Comparison of ENCODE assay signal across 18 cellular contexts in the genomic region with DNA sequence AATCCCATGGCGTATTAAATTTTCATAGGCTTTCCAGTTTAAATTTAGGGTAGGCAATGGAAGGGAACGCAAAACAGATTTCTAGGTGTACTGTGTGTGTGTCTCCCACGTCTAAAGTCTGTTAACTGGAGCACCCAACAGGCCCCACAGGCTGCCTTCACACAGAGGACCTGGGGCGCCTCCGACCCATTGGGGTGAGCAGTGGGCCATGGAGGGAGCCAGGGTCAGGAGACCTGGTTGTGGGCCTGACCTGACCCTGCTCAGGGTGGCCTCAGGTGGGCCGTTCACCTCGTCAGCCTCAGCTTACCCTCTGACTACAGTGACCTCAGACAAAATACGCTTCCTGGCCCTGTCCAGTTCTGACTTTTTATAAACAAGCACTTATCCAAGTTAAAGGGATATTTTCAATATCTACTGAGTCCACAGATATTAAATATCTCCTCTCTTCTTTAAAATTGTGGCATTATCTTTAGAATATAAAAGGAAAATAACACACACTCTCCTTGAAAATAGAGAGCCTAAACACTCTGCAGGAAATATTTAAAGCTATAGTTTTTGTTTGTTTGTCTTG.
DNase-seq lines count a peak whose midpoint lies in the region; ATAC-seq and TF ChIP-seq lines count a peak whose summit lies in the region.
"Had no signal": no experiment of that assay in that cellular context is flagged by ENCODE, and none has a peak within 500 bp of the region (broad histone marks: within the 10 kb centered on the region; RNA-seq: fewer than 3 reads in every experiment).

No MANE protein-coding gene starts in this region.

- no peak for DNase-seq in esophagus muscularis mucosa (ENCODE audit: extremely low spot score)
- DNase-seq in trophoblast cell = no peak
- no peak for DNase-seq in type B pancreatic cell (ENCODE audit: extremely low spot score, unreplicated experiment)
- no peak for DNase-seq in NCI-H1048 (lab: John Stamatoyannopoulos, UW)
- no peak for DNase-seq in stimulated activated CD4-positive, alpha-beta T cell treated with anti-CD3 and anti-CD28 coated beads, Interleukin-12 subunit alpha, Interleukin-12 subunit beta, amount 100 ng/mL, for 4 hours
- no peak for DNase-seq in activated T-cell treated with anti-CD3 and anti-CD28 coated beads, Interleukin-2, amount 50 U/mL, for 4 hours
- DNase-seq: activated naive CD8-positive, alpha-beta T cell treated with anti-CD3 and anti-CD28 coated beads, Interleukin-2, amount 10 ng/mL, durations not matched to agents 7 days and 5 days; DMS79 treated with DMSO at 0.1 percent for 48 hours; GOT3; NCI-H1417 treated with DMSO at 0.1 percent for 48 hours; NCI-H2171; NCI-H526; SW 1271 had no signal

- H2AK5ac ChIP-seq in trophoblast cell (ENCODE audit: low read length) = no peak overlapping the region

- TF ChIP-seq EP300 in esophagus muscularis mucosa (IDR thresholded peaks at IDR 0.05) = no peak

- no peak overlapping the region for H4K91ac ChIP-seq in trophoblast cell (ENCODE audit: low read depth, low read length)

- H3K4ac ChIP-seq in trophoblast cell (ENCODE audit: low read depth, low read length) = no peak overlapping the region

- WGBS in esophagus muscularis mucosa = 90% methylated on average over 6 of the region's 8 CpGs
- no CpG with 5 or more reads among the region's 8 CpGs for WGBS in trophoblast cell (ENCODE audit: extremely low coverage, insufficient coverage, insufficient read length)

- peaks cover 28% of the 10 kb centered on the region for H3K36me3 Mint-ChIP-seq in type B pancreatic cell
- H3K36me3 Mint-ChIP-seq in activated T-cell treated with anti-CD3 and anti-CD28 coated beads, Interleukin-2, amount 50 U/mL, for 4 hours (ENCODE audit: insufficient read depth) = no peaks in the 10 kb centered on the region
- H3K36me3 Mint-ChIP-seq: activated naive CD8-positive, alpha-beta T cell treated with anti-CD3 and anti-CD28 coated beads, Interleukin-2, amount 10 ng/mL, durations not matched to agents 7 days and 5 days; natural killer cell treated with Interleukin-12 subunit alpha and Interleukin-12 subunit beta and Interleukin-15 and Interleukin-18, amount 100 ng/mL, for 72 hours had no signal

- H3K36me3 ChIP-seq in esophagus muscularis mucosa = peaks cover 42 to 84% (median 61%) of the 10 kb centered on the region in 4 donors
- H3K36me3 ChIP-seq in trophoblast cell (ENCODE audit: control insufficient read depth in 1 of 2, insufficient read depth in 2 of 2, low read length in 2 of 2) = peaks cover 37 to 43% of the 10 kb centered on the region in 2 experiments
- H3K36me3 ChIP-seq: cardiac muscle cell had no signal

- H3K27me3 ChIP-seq in esophagus muscularis mucosa (no peaks in the 10 kb centered on the region), trophoblast cell (ENCODE audit: insufficient read depth, low read length) (no peaks in the 10 kb centered on the region)
- H3K27me3 ChIP-seq: cardiac muscle cell, gastrocnemius medialis had no signal

- no peak overlapping the region for H3K23ac ChIP-seq in trophoblast cell (ENCODE audit: low read length)

- TF ChIP-seq POLR2A in esophagus muscularis mucosa (IDR thresholded peaks at IDR 0.05; ENCODE audit: low read depth) = no peak

- ATAC-seq in activated T-cell treated with anti-CD3 and anti-CD28 coated beads, Interleukin-2, amount 50 U/mL, for 4 hours = no peak
- ATAC-seq: natural killer cell treated with Interleukin-12 subunit alpha and Interleukin-12 subunit beta and Interleukin-15 and Interleukin-18, amount 100 ng/mL, for 72 hours had no signal

- no peak overlapping the region for H2BK120ac ChIP-seq in trophoblast cell (ENCODE audit: insufficient read depth, low read length, poor library complexity)

- H3K9ac ChIP-seq in trophoblast cell (ENCODE audit: low read length) = no peak overlapping the region

- peak overlapping the region; percentile 99 for H3K27ac ChIP-seq in VCaP
- peak overlapping the region; percentile 23 to 62 (median 40) for H3K27ac ChIP-seq in esophagus muscularis mucosa (replicated peaks in 1 of 4)
- no peak overlapping the region for H3K27ac ChIP-seq in trophoblast cell (ENCODE audit: low read depth, low read length)
- H3K27ac ChIP-seq: cardiac muscle cell had no signal

- no peak overlapping the region for H2AFZ ChIP-seq in trophoblast cell (ENCODE audit: insufficient read depth, low read length, poor library complexity)

- H3K9me3 ChIP-seq in esophagus muscularis mucosa (no peaks in the 10 kb centered on the region), trophoblast cell (ENCODE audit: insufficient read depth, low read depth, low read length) (peaks cover 1% of the 10 kb centered on the region)
- H3K9me3 ChIP-seq: gastrocnemius medialis had no signal

- peaks cover 36% of the 10 kb centered on the region for H3K4me1 Mint-ChIP-seq in type B pancreatic cell (ENCODE audit: unreplicated experiment)
- no peaks in the 10 kb centered on the region for H3K4me1 Mint-ChIP-seq in activated T-cell treated with anti-CD3 and anti-CD28 coated beads, Interleukin-2, amount 50 U/mL, for 4 hours (ENCODE audit: low read depth)
- H3K4me1 Mint-ChIP-seq: activated naive CD8-positive, alpha-beta T cell treated with anti-CD3 and anti-CD28 coated beads, Interleukin-2, amount 10 ng/mL, durations not matched to agents 7 days and 5 days had no signal

- no peaks in the 10 kb centered on the region for H3K79me2 ChIP-seq in trophoblast cell (ENCODE audit: control insufficient read depth, insufficient read depth, low read length, poor library complexity)

- no peak for TF ChIP-seq CTCF in VCaP (conservative IDR thresholded peaks at IDR 0.05)
- no peak for TF ChIP-seq CTCF in esophagus muscularis mucosa (IDR thresholded peaks at IDR 0.05)
- TF ChIP-seq CTCF in type B pancreatic cell (conservative IDR thresholded peaks at IDR 0.05) = no peak

- H3K18ac ChIP-seq in trophoblast cell (ENCODE audit: low read length) = no peak overlapping the region

- H4K8ac ChIP-seq in trophoblast cell (ENCODE audit: low read depth, low read length) = no peak overlapping the region

- H2BK12ac ChIP-seq in trophoblast cell (ENCODE audit: low read length) = no peak overlapping the region

- H3K4me3 Mint-ChIP-seq in type B pancreatic cell = no peak overlapping the region
- no peak overlapping the region for H3K4me3 Mint-ChIP-seq in activated T-cell treated with anti-CD3 and anti-CD28 coated beads, Interleukin-2, amount 50 U/mL, for 4 hours
- H3K4me3 Mint-ChIP-seq: activated naive CD8-positive, alpha-beta T cell treated with anti-CD3 and anti-CD28 coated beads, Interleukin-2, amount 10 ng/mL, durations not matched to agents 7 days and 5 days; IgD-negative memory B cell; natural killer cell treated with Interleukin-12 subunit alpha and Interleukin-12 subunit beta and Interleukin-15 and Interleukin-18, amount 100 ng/mL, for 72 hours had no signal

- H3K27ac Mint-ChIP-seq in type B pancreatic cell = peak overlapping the region; percentile 80
- H3K27ac Mint-ChIP-seq: activated naive CD8-positive, alpha-beta T cell treated with anti-CD3 and anti-CD28 coated beads, Interleukin-2, amount 10 ng/mL, durations not matched to agents 7 days and 5 days; IgD-negative memory B cell; natural killer cell treated with Interleukin-12 subunit alpha and Interleukin-12 subunit beta and Interleukin-15 and Interleukin-18, amount 100 ng/mL, for 72 hours had no signal

- no peak overlapping the region for H4K12ac ChIP-seq in trophoblast cell (ENCODE audit: low read depth, low read length)

- H2BK5ac ChIP-seq in trophoblast cell (ENCODE audit: low read depth, low read length, poor library complexity) = no peak overlapping the region

- H3K4me1 ChIP-seq in esophagus muscularis mucosa (peaks cover 7 to 39% (median 35%) of the 10 kb centered on the region in 4 donors), trophoblast cell (ENCODE audit: control insufficient read depth in 1 of 2, insufficient read depth in 2 of 2, low read length in 2 of 2) (peaks cover 0 to 3% of the 10 kb centered on the region in 2 experiments)

- H3K4me3 ChIP-seq in esophagus muscularis mucosa (no peak overlapping the region), trophoblast cell (ENCODE audit: low read depth, low read length) (no peak overlapping the region)
- H3K4me3 ChIP-seq: cardiac muscle cell, gastrocnemius medialis had no signal

- H3K9me3 Mint-ChIP-seq in type B pancreatic cell = no peaks in the 10 kb centered on the region
- no peaks in the 10 kb centered on the region for H3K9me3 Mint-ChIP-seq in activated T-cell treated with anti-CD3 and anti-CD28 coated beads, Interleukin-2, amount 50 U/mL, for 4 hours
- H3K9me3 Mint-ChIP-seq: activated naive CD8-positive, alpha-beta T cell treated with anti-CD3 and anti-CD28 coated beads, Interleukin-2, amount 10 ng/mL, durations not matched to agents 7 days and 5 days; IgD-negative memory B cell; natural killer cell treated with Interleukin-12 subunit alpha and Interleukin-12 subunit beta and Interleukin-15 and Interleukin-18, amount 100 ng/mL, for 72 hours had no signal

- intact Hi-C loops in esophagus muscularis mucosa (cut with DNase I) = no loop called here

- peak overlapping the region; percentile 44 for H3K14ac ChIP-seq in trophoblast cell (ENCODE audit: low read length)

- no peaks in the 10 kb centered on the region for H3K27me3 Mint-ChIP-seq in type B pancreatic cell
- peaks cover 6% of the 10 kb centered on the region for H3K27me3 Mint-ChIP-seq in activated T-cell treated with anti-CD3 and anti-CD28 coated beads, Interleukin-2, amount 50 U/mL, for 4 hours (ENCODE audit: low read depth)
- H3K27me3 Mint-ChIP-seq: activated naive CD8-positive, alpha-beta T cell treated with anti-CD3 and anti-CD28 coated beads, Interleukin-2, amount 10 ng/mL, durations not matched to agents 7 days and 5 days had no signal

- H3K79me1 ChIP-seq in trophoblast cell (ENCODE audit: low read length) = peaks cover 2% of the 10 kb centered on the region

- no peak overlapping the region for H3K4me2 ChIP-seq in trophoblast cell (ENCODE audit: low read length)
